Comparison of ENCODE assay signal across 36 cellular contexts in the genomic region with DNA sequence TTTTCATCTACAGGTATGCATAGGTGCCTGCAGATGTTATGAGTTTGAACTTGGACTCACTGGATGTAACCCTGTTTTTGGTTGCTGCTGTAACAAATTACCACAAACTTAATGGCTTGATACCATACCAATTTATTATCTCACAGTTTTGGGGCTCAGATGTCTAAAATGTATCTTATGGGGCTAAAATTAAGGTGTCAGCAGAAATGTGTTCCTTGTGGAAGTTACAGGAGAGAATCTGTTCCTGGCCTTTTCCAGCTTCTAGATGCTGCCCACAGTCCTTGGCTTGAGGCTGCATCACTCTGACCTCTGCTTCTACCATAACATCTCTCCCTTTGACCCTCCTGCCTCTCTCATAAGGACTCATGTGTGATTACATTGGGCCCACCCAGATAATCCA.
"Had no signal": no experiment of that assay in that cellular context is flagged by ENCODE, and none has a peak within 500 bp of the region (broad histone marks: within the 10 kb centered on the region; RNA-seq: fewer than 3 reads in every experiment).

No MANE protein-coding gene starts in this region.

- H3K9me3 ChIP-seq: adrenal gland, body of pancreas, breast epithelium had no signal

- H3K27ac Mint-ChIP-seq: activated B cell treated with CpG ODN at 0.5 μM for 24 hours; activated CD4-positive, alpha-beta memory T cell treated with anti-CD3 and anti-CD28 coated beads for 36 hours; activated CD4-positive, alpha-beta T cell treated with anti-CD3 and anti-CD28 coated beads, Interleukin-2, amount 10 ng/mL, durations not matched to agents 24 days and 14 days; activated CD8-positive, alpha-beta T cell treated with anti-CD3 and anti-CD28 coated beads for 36 hours; activated naive CD4-positive, alpha-beta T cell treated with anti-CD3 and anti-CD28 coated beads for 36 hours; activated naive CD8-positive, alpha-beta T cell treated with anti-CD3 and anti-CD28 coated beads for 36 hours; activated T-cell treated with anti-CD3 and anti-CD28 coated beads, Interleukin-2, amount 50 U/mL, for 72 hours; activated T-helper 1 cell treated with anti-CD3 and anti-CD28 coated beads, Interleukin-12 subunit alpha, Interleukin-12 subunit beta, Interleukin-2, Interleukin-4 antibody, amounts not matched to agents 30 ng/mL and 10 ng/mL and 1 ng/mL, durations not matched to agents 14 hours and 24 hours and 36 hours; activated T-helper 17 cell treated with anti-CD3 and anti-CD28 coated beads, Interleukin-2, amount 50 U/mL, for 72 hours; T-helper 1 cell treated with Interleukin-12 subunit alpha and Interleukin-12 subunit beta and Interleukin-4 antibody, amounts not matched to agents 30 μg/mL and 1 μg/mL, for 36 hours had no signal

- FAIRE-seq: astrocyte, TTC549 had no signal

- H3K9me3 Mint-ChIP-seq: activated B cell treated with CpG ODN at 0.5 μM for 24 hours; activated CD4-positive, alpha-beta memory T cell treated with anti-CD3 and anti-CD28 coated beads for 36 hours; activated CD4-positive, alpha-beta T cell treated with anti-CD3 and anti-CD28 coated beads, Interleukin-2, amount 10 ng/mL, durations not matched to agents 24 days and 14 days; activated CD8-positive, alpha-beta T cell treated with anti-CD3 and anti-CD28 coated beads for 36 hours; activated naive CD4-positive, alpha-beta T cell treated with anti-CD3 and anti-CD28 coated beads for 36 hours; activated naive CD4-positive, alpha-beta T cell treated with anti-CD3 and anti-CD28 coated beads, Interleukin-2, amount 50 U/mL, for 72 hours; activated naive CD8-positive, alpha-beta T cell treated with anti-CD3 and anti-CD28 coated beads for 36 hours; activated T-cell treated with anti-CD3 and anti-CD28 coated beads, Interleukin-2, amount 50 U/mL, for 4 hours; activated T-cell treated with anti-CD3 and anti-CD28 coated beads, Interleukin-2, amount 50 U/mL, for 72 hours; activated T-helper 1 cell treated with anti-CD3 and anti-CD28 coated beads, Interleukin-12 subunit alpha, Interleukin-12 subunit beta, Interleukin-2, Interleukin-4 antibody, amounts not matched to agents 30 ng/mL and 10 ng/mL and 1 ng/mL, durations not matched to agents 14 hours and 24 hours and 36 hours; activated T-helper 17 cell treated with anti-CD3 and anti-CD28 coated beads, Interleukin-2, amount 50 U/mL, for 72 hours; T-helper 1 cell treated with Interleukin-12 subunit alpha and Interleukin-12 subunit beta and Interleukin-4 antibody, amounts not matched to agents 30 μg/mL and 1 μg/mL, for 36 hours; T-helper 2 cell treated with Interferon-gamma antibody and Interleukin-4, amounts not matched to agents 5 μg/mL and 100 μg/mL, for 36 hours had no signal

- H3K4me1 ChIP-seq: adrenal gland, body of pancreas, breast epithelium had no signal

- H3K4me1 Mint-ChIP-seq: activated B cell treated with CpG ODN at 0.5 μM for 24 hours; activated CD4-positive, alpha-beta T cell treated with anti-CD3 and anti-CD28 coated beads, Interleukin-2, amount 10 ng/mL, durations not matched to agents 24 days and 14 days; activated naive CD8-positive, alpha-beta T cell treated with anti-CD3 and anti-CD28 coated beads for 36 hours; activated T-helper 17 cell treated with anti-CD3 and anti-CD28 coated beads, Interleukin-2, amount 50 U/mL, for 72 hours had no signal

- H3K27ac ChIP-seq: adrenal gland, body of pancreas, brain microvascular endothelial cell, breast epithelium, VCaP had no signal

- ATAC-seq: activated CD8-positive, alpha-beta T cell treated with anti-CD3 and anti-CD28 coated beads for 36 hours; activated naive CD4-positive, alpha-beta T cell treated with anti-CD3 and anti-CD28 coated beads, Interleukin-2, amount 50 U/mL, for 72 hours; activated T-cell treated with anti-CD3 and anti-CD28 coated beads, Interleukin-2, amount 50 U/mL, for 4 hours; activated T-cell treated with anti-CD3 and anti-CD28 coated beads, Interleukin-2, amount 50 U/mL, for 72 hours; activated T-helper 17 cell treated with anti-CD3 and anti-CD28 coated beads, Interleukin-2, amount 50 U/mL, for 72 hours; body of pancreas had no signal

- H3K36me3 ChIP-seq: adrenal gland, brain microvascular endothelial cell, breast epithelium had no signal

- H3K27me3 Mint-ChIP-seq: activated B cell treated with CpG ODN at 0.5 μM for 24 hours; activated CD4-positive, alpha-beta memory T cell treated with anti-CD3 and anti-CD28 coated beads for 36 hours; activated CD4-positive, alpha-beta T cell treated with anti-CD3 and anti-CD28 coated beads, Interleukin-2, amount 10 ng/mL, durations not matched to agents 24 days and 14 days; activated CD8-positive, alpha-beta T cell treated with anti-CD3 and anti-CD28 coated beads for 36 hours; activated naive CD8-positive, alpha-beta T cell treated with anti-CD3 and anti-CD28 coated beads for 36 hours; activated T-helper 17 cell treated with anti-CD3 and anti-CD28 coated beads, Interleukin-2, amount 50 U/mL, for 72 hours had no signal

- DNase-seq: activated B cell treated with CpG ODN at 0.5 μM for 24 hours; activated CD4-positive, alpha-beta memory T cell treated with anti-CD3 and anti-CD28 coated beads for 36 hours; activated CD4-positive, alpha-beta T cell treated with anti-CD3 and anti-CD28 coated beads for 4 hours; activated CD4-positive, alpha-beta T cell treated with anti-CD3 and anti-CD28 coated beads, Interleukin-2, amount 10 ng/mL, durations not matched to agents 24 days and 14 days; activated CD4-positive, alpha-beta T cell treated with anti-CD3 and anti-CD28 coated beads, Interleukin-2, amount 50 U/mL, for 1 hour; activated CD4-positive, alpha-beta T cell treated with anti-CD3 and anti-CD28 coated beads, Interleukin-2, amount 50 U/mL, for 4 hours; activated CD4-positive, CD25-positive, alpha-beta regulatory T cell treated with anti-CD3 and anti-CD28 coated beads, Interleukin-2, amount 50 U/mL, for 72 hours; activated CD8-positive, alpha-beta memory T cell treated with anti-CD3 and anti-CD28 coated beads, Interleukin-2, amount 50 U/mL, for 4 hours; activated CD8-positive, alpha-beta T cell treated with anti-CD3 and anti-CD28 coated beads for 36 hours; activated effector memory CD4-positive, alpha-beta T cell treated with anti-CD3 and anti-CD28 coated beads, Interleukin-2, amount 50 U/mL, for 16 hours; activated gamma-delta T cell treated with Interleukin-2 at 50 U/mL for 16 hours; activated naive CD4-positive, alpha-beta T cell; activated naive CD4-positive, alpha-beta T cell treated with anti-CD3 and anti-CD28 coated beads for 36 hours; activated naive CD4-positive, alpha-beta T cell treated with anti-CD3 and anti-CD28 coated beads, Interleukin-2, amount 50 U/mL, for 16 hours; activated naive CD8-positive, alpha-beta T cell treated with anti-CD3 and anti-CD28 coated beads for 36 hours; activated T-cell treated with anti-CD3 and anti-CD28 coated beads for 4 hours; activated T-cell treated with anti-CD3 and anti-CD28 coated beads, Interleukin-2, amount 50 U/mL, for 1 hour; activated T-cell treated with anti-CD3 and anti-CD28 coated beads, Interleukin-2, amount 50 U/mL, for 4 hours; activated T-cell treated with anti-CD3 and anti-CD28 coated beads, Interleukin-2, amount 50 U/mL, for 72 hours; adrenal gland; amniotic stem cell; aorta; body of pancreas; brain microvascular endothelial cell; central memory CD4-positive, alpha-beta T cell; T-helper 2 cell; T-helper 9 cell had no signal

- H3K4me3 Mint-ChIP-seq: activated B cell treated with CpG ODN at 0.5 μM for 24 hours; activated CD4-positive, alpha-beta memory T cell treated with anti-CD3 and anti-CD28 coated beads for 36 hours; activated CD4-positive, alpha-beta T cell treated with anti-CD3 and anti-CD28 coated beads, Interleukin-2, amount 10 ng/mL, durations not matched to agents 24 days and 14 days; activated CD8-positive, alpha-beta T cell treated with anti-CD3 and anti-CD28 coated beads for 36 hours; activated naive CD4-positive, alpha-beta T cell treated with anti-CD3 and anti-CD28 coated beads for 36 hours; activated naive CD8-positive, alpha-beta T cell treated with anti-CD3 and anti-CD28 coated beads for 36 hours; activated T-cell treated with anti-CD3 and anti-CD28 coated beads, Interleukin-2, amount 50 U/mL, for 4 hours; activated T-cell treated with anti-CD3 and anti-CD28 coated beads, Interleukin-2, amount 50 U/mL, for 72 hours; activated T-helper 1 cell treated with anti-CD3 and anti-CD28 coated beads, Interleukin-12 subunit alpha, Interleukin-12 subunit beta, Interleukin-2, Interleukin-4 antibody, amounts not matched to agents 30 ng/mL and 10 ng/mL and 1 ng/mL, durations not matched to agents 14 hours and 24 hours and 36 hours; activated T-helper 17 cell treated with anti-CD3 and anti-CD28 coated beads, Interleukin-2, amount 50 U/mL, for 72 hours; T-helper 1 cell treated with Interleukin-12 subunit alpha and Interleukin-12 subunit beta and Interleukin-4 antibody, amounts not matched to agents 30 μg/mL and 1 μg/mL, for 36 hours; T-helper 2 cell treated with Interferon-gamma antibody and Interleukin-4, amounts not matched to agents 5 μg/mL and 100 μg/mL, for 36 hours had no signal

- H3K27me3 ChIP-seq: adrenal gland, body of pancreas, brain microvascular endothelial cell, breast epithelium had no signal

- H3K4me3 ChIP-seq: adrenal gland, body of pancreas, breast epithelium had no signal
